8 cellular contexts compared by ENCODE assay signal in the genomic region with DNA sequence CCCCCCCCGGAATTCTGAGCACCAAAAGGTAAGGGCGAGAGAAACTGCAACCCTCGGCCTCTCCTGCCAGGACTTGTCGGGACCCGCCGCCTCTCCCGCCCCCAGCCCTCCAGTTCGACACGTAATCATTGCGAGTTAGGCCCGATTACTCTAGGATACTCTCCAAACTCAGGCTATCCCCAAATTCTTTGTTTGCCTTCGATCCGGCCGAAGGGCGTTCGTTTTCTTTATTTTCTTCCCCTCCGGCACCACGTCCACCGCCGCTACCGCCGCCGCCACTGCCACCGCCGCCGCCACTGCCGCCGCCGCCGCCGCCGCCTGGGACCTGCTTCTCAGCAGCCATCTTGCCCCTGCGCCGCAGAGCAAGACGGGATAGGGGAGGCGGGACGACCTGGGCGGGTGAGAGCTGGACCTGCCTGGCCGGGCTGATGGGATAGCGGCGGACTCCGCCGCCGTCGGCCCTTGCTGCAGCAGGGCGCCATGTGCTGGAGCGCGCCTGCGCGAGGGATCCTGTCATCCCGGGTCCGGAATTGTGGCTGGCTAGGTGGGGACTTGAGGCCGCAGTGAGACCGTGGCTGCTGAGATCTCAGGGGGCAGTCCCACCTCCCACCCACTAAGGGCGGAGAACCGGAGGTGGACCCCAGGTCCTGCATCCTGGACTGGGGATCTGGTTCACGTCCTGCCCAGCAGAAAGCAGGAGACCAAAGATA.
DNase-seq lines count a peak whose midpoint lies in the region; ATAC-seq and TF ChIP-seq lines count a peak whose summit lies in the region.

A gene (minus strand): TSS at position 369 of the 710 bp plus-strand sequence. CDS start 26 bp downstream, at position 343.

- H3K4me3 ChIP-seq in AG09309 (ENCODE audit: control insufficient read depth, low read depth, low read length) = peak within 1 kb of the TSS; percentile 97
- peak within 1 kb of the TSS; percentile 78 for H3K4me3 ChIP-seq in choroid plexus epithelial cell (ENCODE audit: low read depth, low read length)

- TF ChIP-seq CTCF in AG09309 (IDR thresholded peaks at IDR 0.05; ENCODE audit: control insufficient read depth, insufficient read depth, low read depth, low read length, missing control alignments) (no peak), choroid plexus epithelial cell (conservative IDR thresholded peaks at IDR 0.05; ENCODE audit: low read depth, low read length) (no peak)

- DNase-seq in AG09309 (ENCODE audit: low read depth) (peak; percentile 58), NCI-H510A (lab: John Stamatoyannopoulos, UW) (peak; percentile 90), choroid plexus epithelial cell (ENCODE audit: low read depth) (peak; percentile 95), kidney tubule cell (ENCODE audit: low spot score) (peak; percentile 94)
- DNase-seq in activated CD4-positive, alpha-beta T cell treated with anti-CD3 and anti-CD28 coated beads for 4 hours = peak; percentile 83 to 84
- peak; percentile 63 to 64 for DNase-seq in stimulated activated CD4-positive, alpha-beta T cell treated with anti-CD3 and anti-CD28 coated beads, Interleukin-1b, Interleukin-23, amount 100 ng/mL, for 1 hour (ENCODE audit: low read depth in 2 of 2)

- ATAC-seq in GM19035 (IDR thresholded peaks at IDR 0.05; ENCODE audit: unreplicated experiment) (peak; percentile 97), HG03354 (IDR thresholded peaks at IDR 0.05; ENCODE audit: poor library complexity, severe bottlenecking, unreplicated experiment) (peak; percentile 88)

Comparison
In these comparisons a context has a peak if more than half of its experiments do, and no peak if none do; other contexts are left out.
1. Peak in every context shown above with its lines: DNase-seq, ATAC-seq and H3K4me3 ChIP-seq.